In genomic region chr7:116041615-116042014, GRCh38 we compare ENCODE assay signal across 12 cellular contexts. TPM values are rescaled to one million over a fixed set of nuclear protein-coding genes. Genes with fewer than 3 reads are reported as not detected.
DNase-seq lines count a peak whose midpoint lies in the region; ATAC-seq, FAIRE-seq and TF ChIP-seq lines count a peak whose summit lies in the region.
"Had no signal": no experiment of that assay in that cellular context is flagged by ENCODE, and none has a peak within 500 bp of the region (broad histone marks: within the 10 kb centered on the region; RNA-seq: fewer than 3 reads in every experiment).

No MANE protein-coding gene starts in this region.

- peak; percentile 41 for FAIRE-seq in GM12878 (lab: Jason Lieb, UNC)
- no peak for FAIRE-seq in frontal cortex (lab: Jason Lieb, UNC)
- FAIRE-seq: astrocyte had no signal

- no peak for TF ChIP-seq POLR2A in GM12878 (IDR thresholded peaks at IDR 0.05; ENCODE audit: low read depth, low read length)

- intact Hi-C loops in GM12878 (cut with micrococcal nuclease; ENCODE audit: unreplicated experiment), result no loop called here

- H3K9ac ChIP-seq in GM12878 (ENCODE audit: control insufficient read depth, insufficient read depth, low read length), result no peak overlapping the region

- H3K27ac ChIP-seq in GM12878 (ENCODE audit: control insufficient read depth, insufficient read depth), result no peak overlapping the region
- no peak overlapping the region for H3K27ac ChIP-seq in effector memory CD4-positive, alpha-beta T cell (ENCODE audit: insufficient read depth, low read length, poor library complexity, severe bottlenecking)

- POLR2A ChIA-PET in GM12878 (lab: Charles Lee), result no interaction called here

- peak overlapping the region; percentile 47; the same call in 1 of the 2 replicates for H3K4me2 ChIP-seq in GM12878 (ENCODE audit: control insufficient read depth, insufficient read depth)

- no peak for TF ChIP-seq CTCF in GM12878 (IDR thresholded peaks at IDR 0.05 in 2 of 3, conservative IDR thresholded peaks at IDR 0.05 in 1 of 3; ENCODE audit: control insufficient read depth in 2 of 3, extremely low read depth in 1 of 3, insufficient read depth in 1 of 3, low read depth in 3 of 3, low read length in 3 of 3)

- ATAC-seq in GM18867 (IDR thresholded peaks at IDR 0.05; ENCODE audit: unreplicated experiment) (peak; percentile 99), GM21515 (IDR thresholded peaks at IDR 0.05; ENCODE audit: unreplicated experiment) (peak; percentile 99), HG03039 (IDR thresholded peaks at IDR 0.05; ENCODE audit: unreplicated experiment) (peak; percentile 99), GM12878 (peak; percentile 76)

- RAD21 ChIA-PET in GM12878 (lab: Charles Lee; ENCODE audit: unreplicated experiment), result no interaction called here

- TF ChIP-seq EP300 in GM12878 (IDR thresholded peaks at IDR 0.05; ENCODE audit: borderline replicate concordance in 1 of 2, control insufficient read depth in 1 of 2, low read depth in 2 of 2, low read length in 2 of 2), result no peak

- WGBS in GM12878 (ENCODE audit: insufficient coverage, insufficient replicate concordance, low lambda C conversion rate, missing lambda C conversion rate), result 2% methylated on average over 4 of the region's 4 CpGs

- SMC1A ChIA-PET in GM12878 (lab: Charles Lee; ENCODE audit: uncharacterized antibody, unreplicated experiment), result no interaction called here

- H2AFZ ChIP-seq in GM12878 (ENCODE audit: control insufficient read depth, low read depth, low read length), result peak overlapping the region; percentile 31

- in situ Hi-C loops in GM12878 (cut with MboI), result no loop called here

- peaks cover 6% of the 10 kb centered on the region; the same call in 1 of the 2 replicates for H3K4me1 ChIP-seq in GM12878 (ENCODE audit: control insufficient read depth, insufficient read depth, low read length)
- H3K4me1 ChIP-seq in effector memory CD4-positive, alpha-beta T cell (ENCODE audit: control insufficient read depth, insufficient read depth, low read length, poor library complexity, severe bottlenecking), result no peaks in the 10 kb centered on the region

- H3K27me3 ChIP-seq in GM12878 (replicated peaks in 1 of 2; ENCODE audit: control insufficient read depth in 2 of 2, insufficient read depth in 2 of 2, low read length in 1 of 2), result no peaks in the 10 kb centered on the region
- no peaks in the 10 kb centered on the region for H3K27me3 ChIP-seq in effector memory CD4-positive, alpha-beta T cell (replicated peaks; ENCODE audit: control insufficient read depth, insufficient read depth, low read length, poor library complexity, severe bottlenecking)

- no peak overlapping the region for H3K4me3 ChIP-seq in GM12878
- H3K4me3 ChIP-seq in effector memory CD4-positive, alpha-beta T cell (ENCODE audit: insufficient read depth, low read depth, low read length, poor library complexity, severe bottlenecking), result no peak overlapping the region

- no TSS peak for BruUV-seq in GM12878 (replicated peaks; lab: Mats Ljungman, UMichigan)

- H3K79me2 ChIP-seq in GM12878 (ENCODE audit: control insufficient read depth, insufficient read depth, low read length), result no peaks in the 10 kb centered on the region

- CTCF ChIA-PET in GM12878 (lab: Yijun Ruan, JAX), result interaction anchor here (0.7 kb wide), 1 partner anchor 201 kb away, joined by 3 read pairs; no protein-coding TSS in a partner anchor

- H4K20me1 ChIP-seq in GM12878 (ENCODE audit: control insufficient read depth, insufficient read depth), result no peaks in the 10 kb centered on the region

- no peak for TF ChIP-seq RAD21 in GM12878 (IDR thresholded peaks at IDR 0.05; ENCODE audit: insufficient read depth, low read depth, low read length)

- H3K36me3 ChIP-seq in GM12878 (ENCODE audit: control insufficient read depth in 2 of 2, insufficient read depth in 2 of 2, low read length in 1 of 2), result no peaks in the 10 kb centered on the region
- H3K36me3 ChIP-seq in effector memory CD4-positive, alpha-beta T cell (ENCODE audit: control insufficient read depth, insufficient read depth, low read length), result no peaks in the 10 kb centered on the region

- peak; percentile 52 for DNase-seq in GM12878 (ENCODE audit: low read depth, low spot score)
- DNase-seq in effector memory CD4-positive, alpha-beta T cell, result no peak
- DNase-seq in effector CD4-positive, alpha-beta T cell, result no peak
- DNase-seq in SHP77 treated with DMSO at 0.1 percent for 48 hours (lab: John Stamatoyannopoulos, UW), result no peak
- DNase-seq in frontal cortex (ENCODE audit: low spot score in 2 of 2), result no peak
- DNase-seq: NCI-H1105 treated with DMSO at 0.1 percent for 48 hours; stimulated activated CD4-positive, alpha-beta T cell treated with anti-CD3 and anti-CD28 coated beads, Interleukin-4, amount 100 ng/mL, for 24 hours had no signal

- no peaks in the 10 kb centered on the region for H3K9me3 ChIP-seq in GM12878 (replicated peaks; ENCODE audit: control insufficient read depth, insufficient read depth, low read length)
- no peaks in the 10 kb centered on the region for H3K9me3 ChIP-seq in effector memory CD4-positive, alpha-beta T cell (ENCODE audit: control insufficient read depth, low read length)

TF ChIP-seq in GM12878, 131 proteins besides CTCF, POLR2A, EP300 and RAD21:
- 0 out of 4 replicates have a peak, but pooled peaks of 1 of the 2 experiments have one; percentile 42 for TF ChIP-seq BHLHE40 (IDR thresholded peaks at IDR 0.05; ENCODE audit: borderline replicate concordance in 1 of 2, low read depth in 2 of 2, low read length in 1 of 2)
- TF ChIP-seq IRF4 (IDR thresholded peaks at IDR 0.05; ENCODE audit: low read depth, low read length), result no peak
- no peak for TF ChIP-seq SIN3A (IDR thresholded peaks at IDR 0.05; ENCODE audit: low read depth, low read length)
- TF ChIP-seq MEF2A (IDR thresholded peaks at IDR 0.05; ENCODE audit: insufficient read depth, low read depth, low read length), result no peak
- peak; percentile 34; the same call in 1 of the 2 replicates for TF ChIP-seq SPI1 (IDR thresholded peaks at IDR 0.05; ENCODE audit: borderline replicate concordance, insufficient read depth, low read depth, low read length)
- TF ChIP-seq HDAC2 (IDR thresholded peaks at IDR 0.05), result no peak
- TF ChIP-seq ZBTB4 (CRISPR knock-in tag; IDR thresholded peaks at IDR 0.05), result no peak
- TF ChIP-seq RUNX3 (IDR thresholded peaks at IDR 0.05; ENCODE audit: low read length), result peak; percentile 61; the same call in 1 of the 2 replicates
- peak; percentile 94; the same call in 2 of the 3 replicates for TF ChIP-seq POU2F2 (IDR thresholded peaks at IDR 0.05; ENCODE audit: borderline replicate concordance, low read depth, low read length)
- no peak for TF ChIP-seq IKZF2 (IDR thresholded peaks at IDR 0.05)
- no peak for TF ChIP-seq NR2C1 (IDR thresholded peaks at IDR 0.05)

RNA-seq across cellular contexts. Expression of gene TFEC, which starts 11.1 kb away (rescaled TPM):
- 0.42 and 0.58 TPM in 2 replicates for total RNA-seq in GM12878 (2013; cell fraction: nucleolus; rRNA removed)
- total RNA-seq in GM12878 (2014; rRNA removed), result 3.4 and 6.2 TPM in 2 replicates
- total RNA-seq in GM12878 (2014; rRNA removed; fragmentation: Illumina TruSeq; extraction: Trizol), result 5.6 and 6.3 TPM in 2 replicates
- 4.2 and 5.8 TPM in 2 replicates for total RNA-seq in GM12878 (2021)
- 0.93 TPM for polyA plus RNA-seq in GM12878 (2011; ENCODE audit: low read depth)
- 0.17 and 0.18 TPM in 2 replicates for polyA plus RNA-seq in GM12878 (2011; rRNA removed)
- polyA plus RNA-seq in GM12878 (2011; cell fraction: cytosol; rRNA removed), result 0.03 TPM in 2 replicates
- polyA plus RNA-seq in GM12878 (2011; cell fraction: nucleus; rRNA removed), result 0.23 and 0.39 TPM in 2 replicates
- polyA plus RNA-seq in GM12878 (2012), result 1.6 and 2.1 TPM in 2 replicates
- 5.6 and 7.1 TPM in 2 replicates for polyA plus RNA-seq in GM12878 (2014; fragmentation: Illumina TruSeq; extraction: Trizol)
- 1 to 10 TPM; 2.1 to 2.2 TPM for polyA plus RNA-seq in GM12878 (2014; fragmentation: Nextera tagmentation; extraction: Ambion mirVana)
- 2.6 and 3.3 TPM in 2 replicates for polyA plus RNA-seq in GM12878 (2014; rRNA removed)
- 1 to 10 TPM; 1.0 to 1.8 TPM for polyA plus RNA-seq in GM12878 (2016; fragmentation: Nextera tagmentation; extraction: Ambion mirVana)
- polyA minus RNA-seq in GM12878 (2011; rRNA and poly(A)+ RNA removed), result 0.10 and 0.22 TPM in 2 replicates
- polyA minus RNA-seq in GM12878 (2011; cell fraction: cytosol; rRNA and poly(A)+ RNA removed), result not detected in 2 replicates
- polyA minus RNA-seq in GM12878 (2011; cell fraction: nucleus; rRNA and poly(A)+ RNA removed), result 0.48 TPM in 1 of 2 replicates, not detected in the other
- total RNA-seq in frontal cortex, result 0.82 TPM
- total RNA-seq: HT-29 had no signal
